Comparison of ENCODE assay signal across 15 cellular contexts in the genomic region with DNA sequence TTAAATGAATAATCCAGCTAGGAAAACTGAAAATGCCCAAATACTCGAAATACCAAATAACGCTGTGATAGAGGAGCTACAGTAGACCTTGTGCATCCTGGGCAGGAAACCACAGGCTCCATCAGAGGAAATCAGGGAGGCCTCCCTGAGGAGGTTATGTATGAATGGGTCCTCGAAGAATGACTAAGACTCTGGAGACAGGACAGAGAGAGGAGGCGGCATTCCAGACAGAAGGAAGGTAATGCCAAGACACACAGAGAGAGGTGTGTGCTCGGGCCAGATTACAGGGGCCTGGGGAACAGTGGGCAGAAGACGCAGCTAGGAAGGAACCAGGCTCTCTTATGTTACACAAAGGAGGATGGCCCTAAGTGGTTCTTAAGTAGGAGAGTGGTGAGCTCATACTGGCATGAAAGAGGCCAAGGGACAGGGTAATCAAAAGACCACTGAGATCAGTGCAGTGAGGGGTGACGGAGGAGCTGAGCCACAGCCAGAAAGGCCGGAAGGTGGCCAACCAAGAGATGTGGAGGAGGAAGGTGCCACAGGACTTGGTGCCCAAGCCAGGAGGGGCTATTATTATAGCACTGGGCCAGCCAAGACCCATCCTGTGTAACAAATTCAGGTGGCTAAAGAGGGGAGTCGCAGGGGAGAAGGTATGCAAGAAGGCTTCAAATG. TPM values are rescaled to one million over a fixed set of nuclear protein-coding genes. Genes with fewer than 3 reads are reported as not detected.
DNase-seq lines count a peak whose midpoint lies in the region; ATAC-seq and TF ChIP-seq lines count a peak whose summit lies in the region.
"Had no signal": no experiment of that assay in that cellular context is flagged by ENCODE, and none has a peak within 500 bp of the region (broad histone marks: within the 10 kb centered on the region; RNA-seq: fewer than 3 reads in every experiment).

No MANE protein-coding gene starts in this region.

- no peaks in the 10 kb centered on the region for H3K9me2 ChIP-seq in GM23248 (ENCODE audit: insufficient read depth)

- H3K79me2 ChIP-seq in GM23248 (ENCODE audit: insufficient read depth), result peaks cover 69% of the 10 kb centered on the region

- peak; percentile 61 for DNase-seq in GM23248
- DNase-seq in ascending aorta (ENCODE audit: low spot score in 2 of 2), result no peak
- no peak for DNase-seq in lower lobe of right lung
- no peak for DNase-seq in NCI-H526 treated with DMSO at 0.1 percent for 48 hours (lab: John Stamatoyannopoulos, UW)
- DNase-seq in amygdala (lab: John Stamatoyannopoulos, UW), result no peak
- DNase-seq: activated CD8-positive, alpha-beta memory T cell treated with anti-CD3 and anti-CD28 coated beads, Interleukin-2, amount 50 U/mL, for 48 hours; NCI-H2081 treated with DMSO at 0.1 percent for 48 hours; stimulated activated CD4-positive, alpha-beta T cell treated with anti-CD3 and anti-CD28 coated beads, Interleukin-4, amount 100 ng/mL, for 1 hour; stomach had no signal

- WGBS in GM23248 (ENCODE audit: low coverage in 1 of 2, low lambda C conversion rate in 2 of 2, missing lambda C conversion rate in 2 of 2), 2 experiments, result 70 to 73% methylated on average over 9 of the region's 9 CpGs

- no peaks in the 10 kb centered on the region for H3F3A ChIP-seq in GM23248 (ENCODE audit: insufficient read depth)

- peaks cover 7 to 36% (median 16%) of the 10 kb centered on the region in 11 experiments; a peak in 20 of 22 replicates for H3K36me3 ChIP-seq in BLaER1 treated with 17β-estradiol and CSF1 and Interleukin-3, amounts not matched to agents 10 nM and 100 nM
- H3K36me3 ChIP-seq in GM23248 (ENCODE audit: low read depth), result no peaks in the 10 kb centered on the region
- H3K36me3 ChIP-seq in ascending aorta, result no peaks in the 10 kb centered on the region
- no peaks in the 10 kb centered on the region for H3K36me3 ChIP-seq in lower lobe of right lung
- H3K36me3 ChIP-seq: breast epithelium had no signal

- peaks cover 28 to 39% (median 34%) of the 10 kb centered on the region in 11 experiments for H3K9me3 ChIP-seq in BLaER1 treated with 17β-estradiol and CSF1 and Interleukin-3, amounts not matched to agents 10 nM and 100 nM (replicated peaks in 1 of 11)
- H3K9me3 ChIP-seq in GM23248 (ENCODE audit: low read depth) (no peaks in the 10 kb centered on the region), ascending aorta (no peaks in the 10 kb centered on the region), lower lobe of right lung (no peaks in the 10 kb centered on the region)
- H3K9me3 ChIP-seq: esophagus muscularis mucosa had no signal

- in situ Hi-C loops in GM23248 (cut with MboI), result loop anchor here (25.0 kb wide), 1 partner anchor 183 kb away; no protein-coding TSS in a partner anchor

- H4K20me1 ChIP-seq in BLaER1 treated with 17β-estradiol and CSF1 and Interleukin-3, amounts not matched to agents 10 nM and 100 nM, result peaks cover 0 to 66% (median 0%) of the 10 kb centered on the region in 11 experiments; a peak in 6 of 22 replicates
- no peaks in the 10 kb centered on the region for H4K20me1 ChIP-seq in GM23248 (ENCODE audit: insufficient read depth)

- no peak for TF ChIP-seq CTCF in ascending aorta (IDR thresholded peaks at IDR 0.05)
- TF ChIP-seq CTCF in lower lobe of right lung (IDR thresholded peaks at IDR 0.05), result no peak

- peak; percentile 52 to 70 for ATAC-seq in lower lobe of right lung
- no peak for ATAC-seq in HG02610 (IDR thresholded peaks at IDR 0.05; ENCODE audit: unreplicated experiment)
- ATAC-seq in HG03521 (IDR thresholded peaks at IDR 0.05; ENCODE audit: unreplicated experiment), result no peak

- H3K9ac ChIP-seq in BLaER1 treated with 17β-estradiol and CSF1 and Interleukin-3, amounts not matched to agents 10 nM and 100 nM, result peak overlapping the region in 3 of 11 experiments; percentile 10 to 21 (median 16); a peak in 1 of 22 replicates
- H3K9ac ChIP-seq in GM23248, result no peak overlapping the region
- H3K9ac ChIP-seq: KMS-11 had no signal

- peak overlapping the region; percentile 67 to 91 (median 76) for H3K4me2 ChIP-seq in BLaER1 treated with 17β-estradiol and CSF1 and Interleukin-3, amounts not matched to agents 10 nM and 100 nM
- H3K4me2 ChIP-seq in GM23248 (ENCODE audit: unreplicated experiment), result no peak overlapping the region
- H3K4me2 ChIP-seq: KMS-11 had no signal

- H2AFZ ChIP-seq in GM23248, result no peak overlapping the region

- no peaks in the 10 kb centered on the region for H3K27me3 ChIP-seq in BLaER1 treated with 17β-estradiol and CSF1 and Interleukin-3, amounts not matched to agents 10 nM and 100 nM
- no peaks in the 10 kb centered on the region for H3K27me3 ChIP-seq in GM23248 (replicated peaks; ENCODE audit: insufficient read depth)
- no peaks in the 10 kb centered on the region for H3K27me3 ChIP-seq in ascending aorta
- H3K27me3 ChIP-seq in lower lobe of right lung (ENCODE audit: low read depth), result no peaks in the 10 kb centered on the region
- H3K27me3 ChIP-seq: breast epithelium, esophagus muscularis mucosa, stomach had no signal

- H3K4me1 ChIP-seq in BLaER1 treated with 17β-estradiol and CSF1 and Interleukin-3, amounts not matched to agents 10 nM and 100 nM, result peaks cover 24 to 63% (median 30%) of the 10 kb centered on the region in 10 experiments
- peaks cover 22% of the 10 kb centered on the region for H3K4me1 ChIP-seq in GM23248 (ENCODE audit: insufficient read depth)
- H3K4me1 ChIP-seq in ascending aorta, result peaks cover 0 to 13% of the 10 kb centered on the region in 2 donors
- H3K4me1 ChIP-seq in lower lobe of right lung, result peaks cover 38% of the 10 kb centered on the region
- H3K4me1 ChIP-seq: breast epithelium had no signal

- H3K27ac ChIP-seq in BLaER1 treated with 17β-estradiol and CSF1 and Interleukin-3, amounts not matched to agents 10 nM and 100 nM, result peak overlapping the region in 4 of 11 experiments; percentile 2 to 48 (median 16); a peak in 2 of 22 replicates
- no peak overlapping the region for H3K27ac ChIP-seq in GM23248
- peak overlapping the region; percentile 31 to 62 for H3K27ac ChIP-seq in ascending aorta
- peak overlapping the region; percentile 32 for H3K27ac ChIP-seq in lower lobe of right lung
- H3K27ac ChIP-seq: breast epithelium, esophagus muscularis mucosa, KMS-11, stomach had no signal

- intact Hi-C loops in ascending aorta (cut with DNase I) (no loop called here), lower lobe of right lung (cut with DNase I) (no loop called here)

- no peak overlapping the region for H3K4me3 ChIP-seq in BLaER1 treated with 17β-estradiol and CSF1 and Interleukin-3, amounts not matched to agents 10 nM and 100 nM
- H3K4me3 ChIP-seq in GM23248 (no peak overlapping the region), ascending aorta (no peak overlapping the region), lower lobe of right lung (no peak overlapping the region)
- H3K4me3 ChIP-seq: breast epithelium, esophagus muscularis mucosa, stomach had no signal

RNA-seq across cellular contexts. Expression of gene ST3GAL5, which starts 9.9 kb away (rescaled TPM):
- total RNA-seq in GM23248 (2014; rRNA removed; shearing (Covaris generic)), result 21.0 and 27.2 TPM in 2 replicates
- 16.4 and 18.7 TPM in 2 replicates for polyA plus RNA-seq in GM23248 (2016; fragmentation: Nextera tagmentation; extraction: Ambion mirVana)
- 21.0 TPM for total RNA-seq in ascending aorta
- total RNA-seq in lower lobe of right lung, result 72.4 TPM

Comparison
In these comparisons a context has a peak if more than half of its experiments do, and no peak if none do; other contexts are left out.
1. ATAC-seq: peak in lower lobe of right lung (2 of 2); none in HG02610 (single experiment) and HG03521 (single experiment).